Comparison of ENCODE assay signal across 32 cellular contexts in the genomic region with DNA sequence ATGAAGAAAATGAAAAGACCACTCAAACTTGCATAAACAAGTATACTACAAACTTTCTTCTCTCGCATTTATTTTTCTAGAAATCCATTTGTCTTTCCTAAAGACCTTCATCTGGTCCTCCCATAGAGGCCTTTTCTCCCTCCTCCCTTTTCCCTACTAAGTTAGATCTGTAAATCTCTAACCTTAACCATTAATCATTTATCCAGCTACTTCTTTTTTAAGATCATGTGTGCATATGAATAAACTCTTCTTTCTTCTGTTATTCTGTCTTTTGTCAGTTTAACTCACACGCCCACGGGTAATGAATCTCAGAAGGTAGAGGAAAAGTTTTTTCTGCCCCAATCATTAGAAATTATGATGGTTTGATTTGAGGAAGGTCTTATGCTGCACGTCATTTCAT. TPM values are rescaled to one million over a fixed set of nuclear protein-coding genes. Genes with fewer than 3 reads are reported as not detected.
"Had no signal": no experiment of that assay in that cellular context is flagged by ENCODE, and none has a peak within 500 bp of the region (broad histone marks: within the 10 kb centered on the region; RNA-seq: fewer than 3 reads in every experiment).

No MANE protein-coding gene starts in this region.

- H3K36me3 Mint-ChIP-seq: activated CD8-positive, alpha-beta memory T cell treated with anti-CD3 and anti-CD28 coated beads, Interleukin-2, amount 10 ng/mL, durations not matched to agents 7 days and 5 days; activated naive CD4-positive, alpha-beta T cell treated with anti-CD3 and anti-CD28 coated beads, Interleukin-2, amount 10 ng/mL, durations not matched to agents 7 days and 5 days; activated naive CD8-positive, alpha-beta T cell treated with anti-CD3 and anti-CD28 coated beads for 36 hours had no signal

- ATAC-seq: activated CD8-positive, alpha-beta memory T cell treated with anti-CD3 and anti-CD28 coated beads, Interleukin-2, amount 10 ng/mL, durations not matched to agents 7 days and 5 days; Panc1 had no signal

- H3K9me3 Mint-ChIP-seq: activated B cell treated with CpG ODN at 0.5 μM for 24 hours; activated CD4-positive, alpha-beta memory T cell treated with anti-CD3 and anti-CD28 coated beads, Interleukin-2, amount 10 ng/mL, durations not matched to agents 7 days and 5 days; activated naive CD4-positive, alpha-beta T cell treated with anti-CD3 and anti-CD28 coated beads, Interleukin-2, amount 10 ng/mL, durations not matched to agents 7 days and 5 days; activated naive CD8-positive, alpha-beta T cell treated with anti-CD3 and anti-CD28 coated beads for 36 hours; T-helper 1 cell treated with Interleukin-12 subunit alpha and Interleukin-12 subunit beta and Interleukin-4 antibody, amounts not matched to agents 30 μg/mL and 1 μg/mL, for 36 hours; T-helper 2 cell treated with Interferon-gamma antibody and Interleukin-4, amounts not matched to agents 5 μg/mL and 100 μg/mL, for 36 hours had no signal

- DNase-seq: activated B cell treated with CpG ODN at 0.5 μM for 24 hours; activated CD4-positive, alpha-beta memory T cell treated with anti-CD3 and anti-CD28 coated beads, Interleukin-2, amount 10 ng/mL, durations not matched to agents 7 days and 5 days; activated CD4-positive, alpha-beta T cell treated with anti-CD3 and anti-CD28 coated beads for 4 hours; activated CD4-positive, alpha-beta T cell treated with anti-CD3 and anti-CD28 coated beads, Interleukin-2, amount 50 U/mL, for 1 hour; activated CD4-positive, CD25-positive, alpha-beta regulatory T cell treated with anti-CD3 and anti-CD28 coated beads, Interleukin-2, amount 50 U/mL, for 72 hours; activated CD8-positive, alpha-beta memory T cell treated with anti-CD3 and anti-CD28 coated beads for 24 hours; activated CD8-positive, alpha-beta memory T cell treated with anti-CD3 and anti-CD28 coated beads, Interleukin-2, amount 10 ng/mL, durations not matched to agents 7 days and 5 days; activated CD8-positive, alpha-beta memory T cell treated with anti-CD3 and anti-CD28 coated beads, Interleukin-2, amount 50 U/mL, for 48 hours; activated effector memory CD4-positive, alpha-beta T cell treated with Interleukin-2 at 50 U/mL for 16 hours; activated naive CD4-positive, alpha-beta T cell treated with anti-CD3 and anti-CD28 coated beads, Interleukin-2, amount 10 ng/mL, durations not matched to agents 7 days and 5 days; activated naive CD8-positive, alpha-beta T cell treated with anti-CD3 and anti-CD28 coated beads for 36 hours; activated T-cell treated with anti-CD3 and anti-CD28 coated beads, Interleukin-2, amount 50 U/mL, for 48 hours; amniotic stem cell; aorta; brain microvascular endothelial cell; central memory CD4-positive, alpha-beta T cell; Karpas-422; NCI-H1105; NCI-H1417 treated with DMSO at 0.1 percent for 48 hours; NCI-H187 treated with DMSO at 0.1 percent for 48 hours; NCI-H2081; NCI-H2171 treated with DMSO at 0.1 percent for 48 hours; NCI-H2227 treated with DMSO at 0.1 percent for 48 hours; NCI-H446; NCI-H524; RPMI8226; SHP77 treated with DMSO at 0.1 percent for 48 hours; SK-N-SH had no signal

- H3K27ac Mint-ChIP-seq: activated B cell treated with CpG ODN at 0.5 μM for 24 hours; activated CD4-positive, alpha-beta memory T cell treated with anti-CD3 and anti-CD28 coated beads, Interleukin-2, amount 10 ng/mL, durations not matched to agents 7 days and 5 days; activated CD8-positive, alpha-beta memory T cell treated with anti-CD3 and anti-CD28 coated beads, Interleukin-2, amount 10 ng/mL, durations not matched to agents 7 days and 5 days; activated naive CD4-positive, alpha-beta T cell treated with anti-CD3 and anti-CD28 coated beads, Interleukin-2, amount 10 ng/mL, durations not matched to agents 7 days and 5 days; activated naive CD8-positive, alpha-beta T cell treated with anti-CD3 and anti-CD28 coated beads for 36 hours; T-helper 1 cell treated with Interleukin-12 subunit alpha and Interleukin-12 subunit beta and Interleukin-4 antibody, amounts not matched to agents 30 μg/mL and 1 μg/mL, for 36 hours; T-helper 2 cell treated with Interferon-gamma antibody and Interleukin-4, amounts not matched to agents 5 μg/mL and 100 μg/mL, for 36 hours had no signal

RNA-seq across cellular contexts. Expression of a gene that starts 48.7 kb away (rescaled TPM):
- total RNA-seq: SJSA1 had no signal
